ENCODE assay signal across 10 cellular contexts in the genomic region with DNA sequence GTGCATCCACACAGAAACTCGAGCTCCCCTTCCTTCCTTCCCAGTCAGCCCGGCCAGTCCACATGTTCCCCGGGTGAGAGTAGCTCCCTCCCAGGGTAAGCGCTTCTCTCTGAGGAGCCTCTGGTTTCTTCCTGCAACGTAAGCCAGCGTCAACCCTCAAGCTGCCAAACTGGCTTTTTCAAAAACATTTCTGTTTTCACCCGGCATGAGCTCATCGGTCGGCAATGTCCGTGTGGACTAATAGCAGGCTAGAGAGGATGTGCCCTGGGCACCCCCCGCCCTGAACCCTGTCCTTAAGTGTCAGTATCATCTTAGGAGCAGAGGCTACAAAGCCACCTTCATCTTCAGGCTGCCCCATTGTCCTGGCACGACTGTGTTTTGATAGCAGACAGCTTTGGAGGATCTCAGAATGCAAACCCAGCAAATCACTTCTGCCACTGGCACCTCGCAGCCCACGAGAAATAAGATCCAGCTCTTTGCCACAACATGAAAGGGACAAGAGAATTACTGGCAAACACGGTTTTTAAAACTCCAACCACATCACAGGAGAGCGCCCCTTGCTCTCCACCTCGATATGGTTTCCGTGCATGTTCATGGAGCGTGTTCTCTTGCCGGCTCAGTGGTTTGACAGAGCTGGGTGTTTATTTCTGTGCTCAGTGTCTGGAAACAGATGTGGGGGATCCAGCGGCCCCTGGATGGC. TPM values are rescaled to one million over a fixed set of nuclear protein-coding genes. Genes with fewer than 3 reads are reported as not detected.
DNase-seq lines count a peak whose midpoint lies in the region; ATAC-seq and TF ChIP-seq lines count a peak whose summit lies in the region.
"Had no signal": no experiment of that assay in that cellular context is flagged by ENCODE, and none has a peak within 500 bp of the region (broad histone marks: within the 10 kb centered on the region; RNA-seq: fewer than 3 reads in every experiment).

No MANE protein-coding gene starts in this region.

- no peaks in the 10 kb centered on the region for H3K9me3 ChIP-seq in ascending aorta
- no peaks in the 10 kb centered on the region for H3K9me3 ChIP-seq in heart right ventricle

- WGBS in heart right ventricle, 2 donors, result 38 to 43% methylated on average over 21 of the region's 21 CpGs

- H3K4me3 ChIP-seq in ascending aorta (peak overlapping the region; percentile 19 to 39), heart right ventricle (no peak overlapping the region)

- peak; percentile 42 for DNase-seq in DMS53 treated with DMSO at 0.1 percent for 48 hours (lab: John Stamatoyannopoulos, UW; ENCODE audit: unreplicated experiment)
- DNase-seq in ascending aorta (ENCODE audit: low spot score in 2 of 2), result peak in 1 of 2 donors; percentile 78
- DNase-seq in heart right ventricle, result peak in 1 of 2 donors; percentile 53
- peak; percentile 70 for DNase-seq in sciatic nerve (ENCODE audit: low spot score)
- DNase-seq in NCI-H146 (lab: John Stamatoyannopoulos, UW), result no peak
- no peak for DNase-seq in DMS 273 treated with DMSO at 0.1 percent for 48 hours (lab: John Stamatoyannopoulos, UW)
- DNase-seq in RPMI8226, result no peak
- DNase-seq: activated CD8-positive, alpha-beta memory T cell treated with anti-CD3 and anti-CD28 coated beads for 24 hours; DMS153 had no signal

- H3K4me1 ChIP-seq in ascending aorta (peaks cover 0 to 14% of the 10 kb centered on the region in 2 donors), heart right ventricle (peaks cover 0 to 21% (median 12%) of the 10 kb centered on the region in 9 donors)

- peak; percentile 56 to 85 (median 75) for ATAC-seq in heart right ventricle
- peak; percentile 90 for ATAC-seq in sciatic nerve
- ATAC-seq in GM19395 (IDR thresholded peaks at IDR 0.05; ENCODE audit: unreplicated experiment), result no peak

- TF ChIP-seq CTCF in ascending aorta (IDR thresholded peaks at IDR 0.05) (no peak), heart right ventricle (IDR thresholded peaks at IDR 0.05) (no peak)

- no peaks in the 10 kb centered on the region for H3K36me3 ChIP-seq in ascending aorta
- peaks cover 0 to 22% (median 0%) of the 10 kb centered on the region in 9 donors for H3K36me3 ChIP-seq in heart right ventricle

- H3K27ac ChIP-seq in ascending aorta (peak overlapping the region; percentile 1 to 45), heart right ventricle (peak overlapping the region in 5 of 10 donors; percentile 8 to 43 (median 29))

- H3K27me3 ChIP-seq in ascending aorta (no peaks in the 10 kb centered on the region), heart right ventricle (peaks cover 0 to 89% (median 58%) of the 10 kb centered on the region in 7 donors)

- intact Hi-C loops in ascending aorta (cut with DNase I) (no loop called here), heart right ventricle (cut with DNase I) (loop anchor here in 1 of 10 donors (2.0 kb wide), 1 partner anchor 77 kb away; no protein-coding TSS in a partner anchor), sciatic nerve (cut with DNase I) (no loop called here)

RNA-seq across cellular contexts. Expression of a gene that starts 9.9 kb away (rescaled TPM):
- total RNA-seq in ascending aorta (10.9 TPM), heart right ventricle (10 to 100 TPM in 1 of 10 donors, 1 to 10 TPM in 8, under 1 TPM in 1; 0.96 to 24.9 (median 2.3) TPM), sciatic nerve (48.3 TPM)
- 1 to 10 TPM; 2.1 to 4.9 TPM for polyA plus RNA-seq in heart right ventricle

RNA-seq across cellular contexts. Expression of a gene that starts 29.6 kb away (rescaled TPM):
- total RNA-seq in ascending aorta (105 TPM), heart right ventricle (1 to 10 TPM; 1.5 to 8.1 (median 2.0) TPM), sciatic nerve (24.9 TPM)
- polyA plus RNA-seq in heart right ventricle, result 1 to 10 TPM; 1.8 to 1.9 TPM

Comparison
In these comparisons a context has a peak if more than half of its experiments do, and no peak if none do; other contexts are left out.
1. DNase-seq: peak in DMS53 treated with DMSO at 0.1 percent for 48 hours (single experiment) and sciatic nerve (single experiment); none in NCI-H146 (single experiment), DMS 273 treated with DMSO at 0.1 percent for 48 hours (single experiment) and RPMI8226 (single experiment).
2. H3K4me3 ChIP-seq: peak in ascending aorta (2 of 2); none in heart right ventricle (0 of 10).